In genomic region chr1:211305044-211305443, GRCh38 we compare ENCODE assay signal across 8 cellular contexts. TPM values are rescaled to one million over a fixed set of nuclear protein-coding genes. Genes with fewer than 3 reads are reported as not detected.
DNase-seq lines count a peak whose midpoint lies in the region; ATAC-seq and TF ChIP-seq lines count a peak whose summit lies in the region.

No MANE protein-coding gene starts in this region.

- H3K36me3 Mint-ChIP-seq in activated B cell treated with CpG ODN at 0.5 μM for 24 hours (ENCODE audit: low read depth) = peaks cover 62% of the 10 kb centered on the region

- H3K4me1 ChIP-seq in psoas muscle = peaks cover 16% of the 10 kb centered on the region

- H3K36me3 ChIP-seq in psoas muscle (ENCODE audit: insufficient read depth in 1 of 2, low read depth in 1 of 2) = peaks cover 0 to 90% of the 10 kb centered on the region in 2 donors

- no peaks in the 10 kb centered on the region for H3K27me3 Mint-ChIP-seq in activated B cell treated with CpG ODN at 0.5 μM for 24 hours

- H3K9me3 Mint-ChIP-seq in activated B cell treated with CpG ODN at 0.5 μM for 24 hours = no peaks in the 10 kb centered on the region

- no peaks in the 10 kb centered on the region for H3K9me3 ChIP-seq in psoas muscle

- no peak overlapping the region for H3K4me3 ChIP-seq in psoas muscle

- intact Hi-C loops in activated B cell treated with CpG ODN at 0.5 μM for 24 hours (cut with micrococcal nuclease) = no loop called here
- intact Hi-C loops in psoas muscle (cut with DNase I) = no loop called here

- POLR2A ChIA-PET in activated B cell treated with CpG ODN at 0.5 μM for 24 hours (lab: Charles Lee) (interaction anchor here (0.6 kb wide), 1 partner anchor 23 kb away, joined by 3 read pairs; no protein-coding TSS in a partner anchor), RWPE1 (lab: Yijun Ruan, JAX; ENCODE audit: low non-redundant PET) (no interaction called here)

- H3K27ac ChIP-seq in psoas muscle = peak overlapping the region; percentile 60
- H3K27ac ChIP-seq in RWPE1 = no peak overlapping the region

- ATAC-seq in HG02623 (IDR thresholded peaks at IDR 0.05; ENCODE audit: unreplicated experiment) (peak; percentile 95), activated B cell treated with CpG ODN at 0.5 μM for 24 hours (ENCODE audit: low read depth) (no peak), psoas muscle (peak; percentile 88 to 93 (median 92))

- WGBS in psoas muscle, 3 donors = 49 to 67% (median 53%) methylated on average over 3 of the region's 3 CpGs

- H3K4me1 Mint-ChIP-seq in activated B cell treated with CpG ODN at 0.5 μM for 24 hours = peaks cover 3% of the 10 kb centered on the region

- CTCF ChIA-PET in activated B cell treated with CpG ODN at 0.5 μM for 24 hours (lab: Charles Lee) = interaction anchor here (0.6 kb wide), 1 partner anchor 931 kb away, joined by 3 read pairs; no protein-coding TSS in a partner anchor
- CTCF ChIA-PET in RWPE1 (lab: Yijun Ruan, JAX) = no interaction called here

- no peak overlapping the region for H3K4me3 Mint-ChIP-seq in activated B cell treated with CpG ODN at 0.5 μM for 24 hours

- H3K27me3 ChIP-seq in psoas muscle (ENCODE audit: insufficient read depth in 3 of 3, low read length in 2 of 3) = no peaks in the 10 kb centered on the region

- peak; percentile 47 to 63 for DNase-seq in activated CD4-positive, alpha-beta T cell treated with anti-CD3 and anti-CD28 coated beads, Interleukin-2, amount 50 U/mL, for 48 hours
- DNase-seq in activated CD4-positive, alpha-beta T cell treated with anti-CD3 and anti-CD28 coated beads for 4 hours = no peak
- DNase-seq in activated B cell treated with CpG ODN at 0.5 μM for 24 hours (no peak), psoas muscle (no peak), NCI-H1436 treated with DMSO at 0.1 percent for 48 hours (lab: John Stamatoyannopoulos, UW) (no peak), RWPE1 (ENCODE audit: low spot score) (no peak)
- DNase-seq in activated effector memory CD4-positive, alpha-beta T cell treated with Interleukin-2 at 50 U/mL for 16 hours = no peak

- peak overlapping the region; percentile 16 for H3K27ac Mint-ChIP-seq in activated B cell treated with CpG ODN at 0.5 μM for 24 hours

- no peak for TF ChIP-seq CTCF in activated B cell treated with CpG ODN at 0.5 μM for 24 hours (IDR thresholded peaks at IDR 0.05)
- no peak for TF ChIP-seq CTCF in psoas muscle (IDR thresholded peaks at IDR 0.05)
- TF ChIP-seq CTCF in RWPE1 (conservative IDR thresholded peaks at IDR 0.05; ENCODE audit: low read depth) = no peak

RNA-seq across cellular contexts. Expression of gene TRAF5, which starts 21.6 kb away (rescaled TPM):
- total RNA-seq in activated B cell treated with CpG ODN at 0.5 μM for 24 hours (61.4 and 73.1 TPM in 2 replicates), psoas muscle (1 to 10 TPM; 1.3 to 3.2 (median 1.8) TPM)
- polyA plus RNA-seq in psoas muscle = 1 to 10 TPM; 1.1 to 5.1 (median 1.3) TPM

RNA-seq across cellular contexts. Expression of gene RCOR3, which starts 45.9 kb away (rescaled TPM):
- total RNA-seq in activated B cell treated with CpG ODN at 0.5 μM for 24 hours (59.3 and 72.3 TPM in 2 replicates), psoas muscle (10 to 100 TPM; 67.4 to 95.7 (median 72.0) TPM)
- polyA plus RNA-seq in psoas muscle = 10 to 100 TPM; 29.4 to 95.1 (median 62.6) TPM

Comparison
In these comparisons a context has a peak if more than half of its experiments do, and no peak if none do; other contexts are left out.
1. DNase-seq: peak in activated CD4-positive, alpha-beta T cell treated with anti-CD3 and anti-CD28 coated beads, Interleukin-2, amount 50 U/mL, for 48 hours (2 of 2); none in activated CD4-positive, alpha-beta T cell treated with anti-CD3 and anti-CD28 coated beads for 4 hours (0 of 2), activated B cell treated with CpG ODN at 0.5 μM for 24 hours (single experiment), psoas muscle (0 of 2), NCI-H1436 treated with DMSO at 0.1 percent for 48 hours (single experiment), RWPE1 (single experiment) and activated effector memory CD4-positive, alpha-beta T cell treated with Interleukin-2 at 50 U/mL for 16 hours (single experiment).
2. RNA of gene TRAF5, which starts 21.6 kb away (total RNA-seq): 61.4 to 73.1 TPM in activated B cell treated with CpG ODN at 0.5 μM for 24 hours; 1.3 to 3.2 TPM in psoas muscle; every median in the first group is over 10 times any median in the second.